Comparison of ENCODE assay signal across 25 cellular contexts in genomic region chr10:69662901-69663300, GRCh38.
"Had no signal": no experiment of that assay in that cellular context is flagged by ENCODE, and none has a peak within 500 bp of the region (broad histone marks: within the 10 kb centered on the region; RNA-seq: fewer than 3 reads in every experiment).

No MANE protein-coding gene starts in this region.

- H3K4me1 ChIP-seq: colonic mucosa, SJSA1 had no signal

- H3K9me3 ChIP-seq: colonic mucosa, SJSA1 had no signal

- H3K4me3 ChIP-seq: colonic mucosa, SJSA1 had no signal

- ATAC-seq: activated T-cell treated with anti-CD3 and anti-CD28 coated beads, Interleukin-2, amount 50 U/mL, for 72 hours; T-helper 17 cell had no signal

- H3K4me3 Mint-ChIP-seq: activated CD4-positive, alpha-beta memory T cell treated with anti-CD3 and anti-CD28 coated beads, Interleukin-2, amount 10 ng/mL, durations not matched to agents 7 days and 5 days; activated CD4-positive, alpha-beta T cell treated with anti-CD3 and anti-CD28 coated beads, Interleukin-2, amount 10 ng/mL, durations not matched to agents 7 days and 5 days; activated naive CD4-positive, alpha-beta T cell treated with anti-CD3 and anti-CD28 coated beads, Interleukin-2, amount 10 ng/mL, durations not matched to agents 7 days and 5 days; activated naive CD8-positive, alpha-beta T cell treated with anti-CD3 and anti-CD28 coated beads for 36 hours; activated T-cell treated with anti-CD3 and anti-CD28 coated beads, Interleukin-2, amount 50 U/mL, for 72 hours; T-helper 17 cell had no signal

- H3K27me3 ChIP-seq: brain microvascular endothelial cell, colonic mucosa had no signal

- H3K9me3 Mint-ChIP-seq: activated CD4-positive, alpha-beta memory T cell treated with anti-CD3 and anti-CD28 coated beads, Interleukin-2, amount 10 ng/mL, durations not matched to agents 7 days and 5 days; activated CD4-positive, alpha-beta T cell treated with anti-CD3 and anti-CD28 coated beads, Interleukin-2, amount 10 ng/mL, durations not matched to agents 7 days and 5 days; activated naive CD4-positive, alpha-beta T cell treated with anti-CD3 and anti-CD28 coated beads, Interleukin-2, amount 10 ng/mL, durations not matched to agents 7 days and 5 days; activated naive CD8-positive, alpha-beta T cell treated with anti-CD3 and anti-CD28 coated beads for 36 hours; activated T-cell treated with anti-CD3 and anti-CD28 coated beads, Interleukin-2, amount 50 U/mL, for 72 hours; activated T-helper 2 cell treated with anti-CD3 and anti-CD28 coated beads, Interferon-gamma antibody, Interleukin-2, Interleukin-4, amounts not matched to agents 10 μg/mL and 5 μg/mL and 100 μg/mL, durations not matched to agents 14 hours and 24 hours and 36 hours had no signal

- DNase-seq: activated CD4-positive, alpha-beta memory T cell treated with anti-CD3 and anti-CD28 coated beads, Interleukin-2, amount 10 ng/mL, durations not matched to agents 7 days and 5 days; activated CD4-positive, alpha-beta T cell treated with anti-CD3 and anti-CD28 coated beads, Interleukin-2, amount 10 ng/mL, durations not matched to agents 7 days and 5 days; activated CD4-positive, CD25-positive, alpha-beta regulatory T cell; activated gamma-delta T cell treated with Interleukin-2 at 50 U/mL for 16 hours; activated naive CD4-positive, alpha-beta T cell treated with anti-CD3 and anti-CD28 coated beads, Interleukin-2, amount 10 ng/mL, durations not matched to agents 7 days and 5 days; activated naive CD8-positive, alpha-beta T cell treated with anti-CD3 and anti-CD28 coated beads for 36 hours; activated T-cell treated with anti-CD3 and anti-CD28 coated beads for 4 hours; activated T-cell treated with anti-CD3 and anti-CD28 coated beads, Interleukin-2, amount 50 U/mL, for 72 hours; brain microvascular endothelial cell; cerebellar nuclear complex; colonic mucosa; KG1; NCI-H1092; NCI-H1417 treated with DMSO at 0.1 percent for 48 hours; NCI-H1694 treated with DMSO at 0.1 percent for 48 hours; NCI-H2171; NCI-H2227 treated with DMSO at 0.1 percent for 48 hours; NCI-H446 treated with DMSO at 0.1 percent for 48 hours; NK-92 treated with Interleukin-12 subunit alpha and Interleukin-12 subunit beta, amount 100 ng/mL, for 24 hours; SHP77; T-helper 17 cell; T-helper 9 cell had no signal

- H3K36me3 ChIP-seq: brain microvascular endothelial cell, colonic mucosa, SJSA1 had no signal

- H3K27ac Mint-ChIP-seq: activated CD4-positive, alpha-beta memory T cell treated with anti-CD3 and anti-CD28 coated beads, Interleukin-2, amount 10 ng/mL, durations not matched to agents 7 days and 5 days; activated CD4-positive, alpha-beta T cell treated with anti-CD3 and anti-CD28 coated beads, Interleukin-2, amount 10 ng/mL, durations not matched to agents 7 days and 5 days; activated naive CD4-positive, alpha-beta T cell treated with anti-CD3 and anti-CD28 coated beads, Interleukin-2, amount 10 ng/mL, durations not matched to agents 7 days and 5 days; activated naive CD8-positive, alpha-beta T cell treated with anti-CD3 and anti-CD28 coated beads for 36 hours; activated T-cell treated with anti-CD3 and anti-CD28 coated beads, Interleukin-2, amount 50 U/mL, for 72 hours; activated T-helper 2 cell treated with anti-CD3 and anti-CD28 coated beads, Interferon-gamma antibody, Interleukin-2, Interleukin-4, amounts not matched to agents 10 μg/mL and 5 μg/mL and 100 μg/mL, durations not matched to agents 14 hours and 24 hours and 36 hours; T-helper 17 cell had no signal

- H3K27ac ChIP-seq: brain microvascular endothelial cell, colonic mucosa, RWPE1, SJSA1 had no signal

- H3K36me3 Mint-ChIP-seq: activated naive CD4-positive, alpha-beta T cell treated with anti-CD3 and anti-CD28 coated beads, Interleukin-2, amount 10 ng/mL, durations not matched to agents 7 days and 5 days; activated naive CD8-positive, alpha-beta T cell treated with anti-CD3 and anti-CD28 coated beads for 36 hours had no signal
